Comparison of ENCODE assay signal across 20 cellular contexts in the genomic region with DNA sequence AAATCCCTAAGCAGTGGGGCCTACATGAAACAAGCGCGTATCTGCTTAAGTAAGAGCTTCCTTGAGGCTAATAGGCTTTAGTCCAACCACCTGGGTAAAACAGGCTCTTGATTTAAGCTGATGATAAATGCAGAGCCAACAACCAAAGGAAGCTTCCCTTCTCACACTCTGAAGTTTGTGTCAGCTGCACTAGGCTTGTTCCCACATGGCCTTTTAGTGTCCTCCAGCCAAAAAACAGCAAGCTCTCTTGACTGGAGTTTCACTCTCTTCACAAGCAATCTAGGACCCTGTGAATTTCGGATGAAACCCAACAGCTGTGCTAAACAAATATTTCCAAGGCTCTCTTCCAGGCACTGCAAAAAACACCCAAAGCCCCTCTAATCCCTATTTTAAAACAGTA.
"Had no signal": no experiment of that assay in that cellular context is flagged by ENCODE, and none has a peak within 500 bp of the region (broad histone marks: within the 10 kb centered on the region; RNA-seq: fewer than 3 reads in every experiment).

No MANE protein-coding gene starts in this region.

- DNase-seq: activated CD4-positive, alpha-beta T cell treated with anti-CD3 and anti-CD28 coated beads, Interleukin-2, amount 50 U/mL, for 4 hours; activated CD8-positive, alpha-beta memory T cell treated with anti-CD3 and anti-CD28 coated beads for 24 hours; activated CD8-positive, alpha-beta memory T cell treated with anti-CD3 and anti-CD28 coated beads, Interleukin-2, amount 50 U/mL, for 4 hours; activated T-cell treated with anti-CD3 and anti-CD28 coated beads, Interleukin-2, amount 50 U/mL, for 24 hours; aorta; dorsolateral prefrontal cortex; esophagus squamous epithelium; head of caudate nucleus; islet precursor cell; left colon; stimulated activated CD4-positive, alpha-beta T cell treated with anti-CD3 and anti-CD28 coated beads, Interleukin-4, amount 100 ng/mL, for 24 hours; stimulated activated naive CD4-positive, alpha-beta T cell treated with Interleukin-2 at 50 U/mL for 16 hours; T-helper 1 cell; T-helper 9 cell; upper lobe of right lung had no signal

- ATAC-seq: activated naive CD4-positive, alpha-beta T cell treated with anti-CD3 and anti-CD28 coated beads, Interleukin-2, amount 50 U/mL, for 72 hours; activated T-helper 17 cell treated with anti-CD3 and anti-CD28 coated beads, Interleukin-2, amount 50 U/mL, for 72 hours; gastroesophageal sphincter; left colon; upper lobe of right lung; WTC11 had no signal

- H3K4me3 ChIP-seq: dorsolateral prefrontal cortex, esophagus squamous epithelium, gastroesophageal sphincter, lung, upper lobe of right lung had no signal

- H3K36me3 ChIP-seq: esophagus squamous epithelium, gastroesophageal sphincter, upper lobe of right lung had no signal

- H3K27ac ChIP-seq: dorsolateral prefrontal cortex, gastroesophageal sphincter, upper lobe of right lung had no signal

- H3K27me3 ChIP-seq: esophagus squamous epithelium, gastroesophageal sphincter, upper lobe of right lung had no signal

- H3K4me1 ChIP-seq: gastroesophageal sphincter, upper lobe of right lung had no signal

- H3K9me3 ChIP-seq: esophagus squamous epithelium, gastroesophageal sphincter, upper lobe of right lung had no signal
